In genomic region chr3:33918357-33918756, GRCh38 we compare ENCODE assay signal across 15 cellular contexts.
DNase-seq lines count a peak whose midpoint lies in the region; ATAC-seq and TF ChIP-seq lines count a peak whose summit lies in the region.
"Had no signal": no experiment of that assay in that cellular context is flagged by ENCODE, and none has a peak within 500 bp of the region (broad histone marks: within the 10 kb centered on the region; RNA-seq: fewer than 3 reads in every experiment).

No MANE protein-coding gene starts in this region.

- H3K9ac ChIP-seq in DND-41 (ENCODE audit: low read depth, low read length) = no peak overlapping the region
- H3K9ac ChIP-seq in SK-N-MC (ENCODE audit: insufficient read length) = peak overlapping the region; percentile 64

- H3K4me3 ChIP-seq in DND-41 (ENCODE audit: low read depth in 1 of 2, low read length in 2 of 2) = no peak overlapping the region
- no peak overlapping the region for H3K4me3 ChIP-seq in SK-N-MC
- no peak overlapping the region for H3K4me3 ChIP-seq in brain microvascular endothelial cell (ENCODE audit: low read depth, low read length)
- no peak overlapping the region for H3K4me3 ChIP-seq in suprapubic skin

- H3K27ac ChIP-seq in DND-41 (ENCODE audit: low read length) (no peak overlapping the region), SK-N-MC (peak overlapping the region; percentile 99), brain microvascular endothelial cell (no peak overlapping the region), suprapubic skin (no peak overlapping the region)

- H3K4me1 ChIP-seq in DND-41 (ENCODE audit: insufficient read depth, low read length) = peaks cover 11% of the 10 kb centered on the region
- H3K4me1 ChIP-seq in suprapubic skin = no peaks in the 10 kb centered on the region
- H3K4me1 ChIP-seq: BE2C had no signal

- 60% methylated on average over 2 of the region's 2 CpGs for WGBS in suprapubic skin

- no peaks in the 10 kb centered on the region for H3K36me3 ChIP-seq in DND-41 (ENCODE audit: insufficient read depth, low read length)
- no peaks in the 10 kb centered on the region for H3K36me3 ChIP-seq in SK-N-MC (ENCODE audit: insufficient read depth, low read length)
- no peaks in the 10 kb centered on the region for H3K36me3 ChIP-seq in brain microvascular endothelial cell (replicated peaks)
- H3K36me3 ChIP-seq in suprapubic skin = no peaks in the 10 kb centered on the region
- H3K36me3 ChIP-seq: BE2C had no signal

- in situ Hi-C loops in brain microvascular endothelial cell (cut with HindIII; ENCODE audit: low pct_ligation_motif_present, low sequenced_read_pairs) = no loop called here

- DNase-seq in DND-41 (peak; percentile 23), SK-N-MC (ENCODE audit: low read depth, low spot score) (no peak), brain microvascular endothelial cell (peak; percentile 39), neural crest cell (ENCODE audit: low read depth, low spot score) (no peak), SIG-M5 treated with dmso at 0.1 percent for 504 hours (lab: John Stamatoyannopoulos, UW; ENCODE audit: unreplicated experiment) (no peak), suprapubic skin (ENCODE audit: low spot score in 2 of 2) (no peak), CD14-positive monocyte (ENCODE audit: low spot score) (no peak)
- DNase-seq in activated T-cell treated with anti-CD3 and anti-CD28 coated beads, Interleukin-2, amount 50 U/mL, for 4 hours = no peak
- DNase-seq: ACHN, BE2C, EL, H9, NCI-H1436, NCI-H2029 treated with DMSO at 0.1 percent for 48 hours, NCI-H510A treated with DMSO at 0.1 percent for 48 hours had no signal

- H3K27me3 Mint-ChIP-seq in neural crest cell (ENCODE audit: low read depth) (no peaks in the 10 kb centered on the region), CD14-positive monocyte (ENCODE audit: low read depth in 3 of 3) (no peaks in the 10 kb centered on the region)
- H3K27me3 Mint-ChIP-seq in activated T-cell treated with anti-CD3 and anti-CD28 coated beads, Interleukin-2, amount 50 U/mL, for 4 hours (ENCODE audit: low read depth) = no peaks in the 10 kb centered on the region

- intact Hi-C loops in CD14-positive monocyte (cut with micrococcal nuclease) = no loop called here

- H3K9me3 Mint-ChIP-seq in neural crest cell = peaks cover 11% of the 10 kb centered on the region
- H3K9me3 Mint-ChIP-seq in activated T-cell treated with anti-CD3 and anti-CD28 coated beads, Interleukin-2, amount 50 U/mL, for 4 hours = no peaks in the 10 kb centered on the region
- peaks cover 0 to 5% (median 1%) of the 10 kb centered on the region in 7 donors for H3K9me3 Mint-ChIP-seq in CD14-positive monocyte
- H3K9me3 Mint-ChIP-seq: H9 had no signal

- H3K27ac Mint-ChIP-seq in neural crest cell (ENCODE audit: unreplicated experiment) = peak overlapping the region; percentile 52
- H3K27ac Mint-ChIP-seq in CD14-positive monocyte = no peak overlapping the region
- H3K27ac Mint-ChIP-seq: H9 had no signal

- peaks cover 27% of the 10 kb centered on the region for H3K4me1 Mint-ChIP-seq in neural crest cell
- H3K4me1 Mint-ChIP-seq in activated T-cell treated with anti-CD3 and anti-CD28 coated beads, Interleukin-2, amount 50 U/mL, for 4 hours (ENCODE audit: low read depth) = no peaks in the 10 kb centered on the region
- H3K4me1 Mint-ChIP-seq in CD14-positive monocyte = peaks cover 4% of the 10 kb centered on the region

- TF ChIP-seq POLR2A in suprapubic skin (IDR thresholded peaks at IDR 0.05) = no peak

- H3K36me3 Mint-ChIP-seq in neural crest cell (ENCODE audit: low read depth) (no peaks in the 10 kb centered on the region), CD14-positive monocyte (no peaks in the 10 kb centered on the region)
- no peaks in the 10 kb centered on the region for H3K36me3 Mint-ChIP-seq in activated T-cell treated with anti-CD3 and anti-CD28 coated beads, Interleukin-2, amount 50 U/mL, for 4 hours (ENCODE audit: insufficient read depth)

- H3K4me2 ChIP-seq in DND-41 (ENCODE audit: insufficient read depth, low read length) = no peak overlapping the region

- H3K4me3 Mint-ChIP-seq in neural crest cell (no peak overlapping the region), CD14-positive monocyte (no peak overlapping the region)
- no peak overlapping the region for H3K4me3 Mint-ChIP-seq in activated T-cell treated with anti-CD3 and anti-CD28 coated beads, Interleukin-2, amount 50 U/mL, for 4 hours
- H3K4me3 Mint-ChIP-seq: H9 had no signal

- H3K9me3 ChIP-seq in DND-41 (ENCODE audit: insufficient read depth, low read length, severe bottlenecking) (no peaks in the 10 kb centered on the region), SK-N-MC (ENCODE audit: low read depth, low read length) (no peaks in the 10 kb centered on the region), suprapubic skin (no peaks in the 10 kb centered on the region)
- H3K9me3 ChIP-seq: BE2C had no signal

- TF ChIP-seq EP300 in suprapubic skin (IDR thresholded peaks at IDR 0.05) = no peak

- ATAC-seq in DND-41 (ENCODE audit: insufficient read depth, low read depth) = peak; percentile 74
- ATAC-seq in activated T-cell treated with anti-CD3 and anti-CD28 coated beads, Interleukin-2, amount 50 U/mL, for 4 hours = no peak

- no peaks in the 10 kb centered on the region for H4K20me1 ChIP-seq in DND-41 (ENCODE audit: insufficient read depth, low read length)

- H2AFZ ChIP-seq in DND-41 (ENCODE audit: low read depth, low read length) = no peak overlapping the region

- H3K27me3 ChIP-seq in DND-41 (ENCODE audit: insufficient read depth, low read length, poor library complexity) = no peaks in the 10 kb centered on the region
- H3K27me3 ChIP-seq in brain microvascular endothelial cell (replicated peaks) = no peaks in the 10 kb centered on the region
- H3K27me3 ChIP-seq in suprapubic skin = no peaks in the 10 kb centered on the region
- H3K27me3 ChIP-seq: BE2C had no signal

- H3K79me2 ChIP-seq in DND-41 (ENCODE audit: insufficient read depth, low read length) = no peaks in the 10 kb centered on the region

- TF ChIP-seq CTCF in DND-41 (IDR thresholded peaks at IDR 0.05; ENCODE audit: borderline replicate concordance, extremely low read depth, low read length, poor library complexity, severe bottlenecking) (no peak), brain microvascular endothelial cell (IDR thresholded peaks at IDR 0.05; ENCODE audit: low read depth, low read length, missing control alignments) (no peak), neural crest cell (conservative IDR thresholded peaks at IDR 0.05) (no peak), suprapubic skin (IDR thresholded peaks at IDR 0.05) (no peak), CD14-positive monocyte (IDR thresholded peaks at IDR 0.05) (no peak)

Comparison
In these comparisons a context has a peak if more than half of its experiments do, and no peak if none do; other contexts are left out.
1. DNase-seq: peak in DND-41 (single experiment) and brain microvascular endothelial cell (single experiment); none in SK-N-MC (single experiment), neural crest cell (single experiment), activated T-cell treated with anti-CD3 and anti-CD28 coated beads, Interleukin-2, amount 50 U/mL, for 4 hours (single experiment), SIG-M5 treated with dmso at 0.1 percent for 504 hours (single experiment), suprapubic skin (0 of 2) and CD14-positive monocyte (single experiment).